ENCODE assay signal across 8 cellular contexts in genomic region chr1:183942933-183943693, GRCh38.
DNase-seq lines count a peak whose midpoint lies in the region; ATAC-seq and TF ChIP-seq lines count a peak whose summit lies in the region.

No MANE protein-coding gene starts in this region.

- intact Hi-C loops in activated CD8-positive, alpha-beta T cell treated with anti-CD3 and anti-CD28 coated beads for 36 hours (cut with micrococcal nuclease): no loop called here
- intact Hi-C loops in right cardiac atrium (cut with DNase I): loop anchor here in 1 of 4 donors (10.0 kb wide), 1 partner anchor 92 kb away; the partner anchor contains the start of gene COLGALT2

- no peak for TF ChIP-seq CTCF in activated CD8-positive, alpha-beta T cell treated with anti-CD3 and anti-CD28 coated beads for 36 hours (IDR thresholded peaks at IDR 0.05)
- peak; percentile 30 for TF ChIP-seq CTCF in SK-N-SH (IDR thresholded peaks at IDR 0.05)

- H4K20me1 ChIP-seq in SK-N-SH (ENCODE audit: insufficient read depth): no peaks in the 10 kb centered on the region

- WGBS in SK-N-SH (ENCODE audit: low lambda C conversion rate): 52% methylated on average over 5 of the region's 5 CpGs
- 60% methylated on average over 5 of the region's 5 CpGs for WGBS in right cardiac atrium

- H3K9me2 ChIP-seq in SK-N-SH: no peaks in the 10 kb centered on the region

- no peaks in the 10 kb centered on the region for H3K4me1 Mint-ChIP-seq in activated CD8-positive, alpha-beta T cell treated with anti-CD3 and anti-CD28 coated beads for 36 hours (ENCODE audit: low read depth)
- peaks cover 5% of the 10 kb centered on the region for H3K4me1 Mint-ChIP-seq in activated CD8-positive, alpha-beta T cell treated with anti-CD3 and anti-CD28 coated beads, Interleukin-2, amount 10 ng/mL, durations not matched to agents 7 days and 5 days (ENCODE audit: low read depth)

- no peak overlapping the region for H3K9ac ChIP-seq in SK-N-SH

- DNase-seq in activated CD8-positive, alpha-beta T cell treated with anti-CD3 and anti-CD28 coated beads for 36 hours: no peak
- no peak for DNase-seq in activated CD8-positive, alpha-beta T cell treated with anti-CD3 and anti-CD28 coated beads, Interleukin-2, amount 10 ng/mL, durations not matched to agents 7 days and 5 days
- peak; percentile 22 for DNase-seq in HT-29 (ENCODE audit: low spot score)
- no peak for DNase-seq in SK-N-SH
- no peak for DNase-seq in right cardiac atrium
- no peak for DNase-seq in 8988T
- DNase-seq in NCI-H1930 (lab: John Stamatoyannopoulos, UW): no peak

- POLR2A ChIA-PET in activated CD8-positive, alpha-beta T cell treated with anti-CD3 and anti-CD28 coated beads for 36 hours (lab: Charles Lee): no interaction called here
- POLR2A ChIA-PET in activated CD8-positive, alpha-beta T cell treated with anti-CD3 and anti-CD28 coated beads, Interleukin-2, amount 10 ng/mL, durations not matched to agents 7 days and 5 days (lab: Charles Lee): no interaction called here
- POLR2A ChIA-PET in SK-N-SH (lab: Yijun Ruan, JAX): no interaction called here

- H3K36me3 Mint-ChIP-seq in activated CD8-positive, alpha-beta T cell treated with anti-CD3 and anti-CD28 coated beads for 36 hours (ENCODE audit: low read depth): no peaks in the 10 kb centered on the region
- no peaks in the 10 kb centered on the region for H3K36me3 Mint-ChIP-seq in activated CD8-positive, alpha-beta T cell treated with anti-CD3 and anti-CD28 coated beads, Interleukin-2, amount 10 ng/mL, durations not matched to agents 7 days and 5 days (ENCODE audit: low read depth)

- H3K27ac Mint-ChIP-seq in activated CD8-positive, alpha-beta T cell treated with anti-CD3 and anti-CD28 coated beads for 36 hours: no peak overlapping the region
- no peak overlapping the region for H3K27ac Mint-ChIP-seq in activated CD8-positive, alpha-beta T cell treated with anti-CD3 and anti-CD28 coated beads, Interleukin-2, amount 10 ng/mL, durations not matched to agents 7 days and 5 days

- H3K4me2 ChIP-seq in SK-N-SH: peak overlapping the region; percentile 5; the same call in 1 of the 2 replicates

- H3F3A ChIP-seq in SK-N-SH (replicated peaks; ENCODE audit: insufficient read depth): peaks cover 4% of the 10 kb centered on the region

- H3K4me3 ChIP-seq in SK-N-SH (ENCODE audit: low read depth in 2 of 2, low read length in 1 of 2) (no peak overlapping the region), right cardiac atrium (ENCODE audit: low read length) (no peak overlapping the region)

- H3K9me3 ChIP-seq in SK-N-SH (no peaks in the 10 kb centered on the region), right cardiac atrium (ENCODE audit: control insufficient read depth, low read length) (no peaks in the 10 kb centered on the region)

- H3K27me3 ChIP-seq in SK-N-SH (ENCODE audit: insufficient read depth) (no peaks in the 10 kb centered on the region), right cardiac atrium (ENCODE audit: control insufficient read depth, insufficient read depth) (no peaks in the 10 kb centered on the region)

- no peak for TF ChIP-seq RAD21 in SK-N-SH (IDR thresholded peaks at IDR 0.05; ENCODE audit: low read length)

- H3K27ac ChIP-seq in SK-N-SH (ENCODE audit: low read depth in 2 of 2, low read length in 1 of 2) (peak overlapping the region; percentile 22 to 50; a peak in 3 of 4 replicates), right cardiac atrium (ENCODE audit: low read length) (peak overlapping the region; percentile 27)

- H3K27me3 Mint-ChIP-seq in activated CD8-positive, alpha-beta T cell treated with anti-CD3 and anti-CD28 coated beads for 36 hours: no peaks in the 10 kb centered on the region
- peaks cover 5% of the 10 kb centered on the region for H3K27me3 Mint-ChIP-seq in activated CD8-positive, alpha-beta T cell treated with anti-CD3 and anti-CD28 coated beads, Interleukin-2, amount 10 ng/mL, durations not matched to agents 7 days and 5 days (ENCODE audit: low read depth)

- H3K4me3 Mint-ChIP-seq in activated CD8-positive, alpha-beta T cell treated with anti-CD3 and anti-CD28 coated beads for 36 hours: no peak overlapping the region
- H3K4me3 Mint-ChIP-seq in activated CD8-positive, alpha-beta T cell treated with anti-CD3 and anti-CD28 coated beads, Interleukin-2, amount 10 ng/mL, durations not matched to agents 7 days and 5 days: no peak overlapping the region

- CTCF ChIA-PET in activated CD8-positive, alpha-beta T cell treated with anti-CD3 and anti-CD28 coated beads for 36 hours (lab: Charles Lee): interaction anchor here (0.9 to 1.2 kb wide), 2 partner anchors 9 to 290 kb away, joined by 3 read pairs; partner anchors contain the start of gene APOBEC4
- CTCF ChIA-PET in activated CD8-positive, alpha-beta T cell treated with anti-CD3 and anti-CD28 coated beads, Interleukin-2, amount 10 ng/mL, durations not matched to agents 7 days and 5 days (lab: Charles Lee): interaction anchor here (1.7 to 1.9 kb wide), 2 partner anchors 12 to 27 kb away, joined by 7 to 8 read pairs; no protein-coding TSS in a partner anchor
- CTCF ChIA-PET in SK-N-SH (lab: Yijun Ruan, JAX): interaction anchor here (1.3 kb wide), 1 partner anchor 14 kb away, joined by 3 read pairs; no protein-coding TSS in a partner anchor

- H3K79me2 ChIP-seq in SK-N-SH (ENCODE audit: insufficient read depth): no peaks in the 10 kb centered on the region

- H3K36me3 ChIP-seq in SK-N-SH (replicated peaks in 1 of 2; ENCODE audit: control insufficient read depth in 1 of 2, insufficient read depth in 2 of 2, low read length in 1 of 2): peaks cover under 1 to 3% of the 10 kb centered on the region in 2 experiments

- ATAC-seq in activated CD8-positive, alpha-beta T cell treated with anti-CD3 and anti-CD28 coated beads for 36 hours: peak; percentile 39
- ATAC-seq in activated CD8-positive, alpha-beta T cell treated with anti-CD3 and anti-CD28 coated beads, Interleukin-2, amount 10 ng/mL, durations not matched to agents 7 days and 5 days: no peak
- ATAC-seq in right cardiac atrium (no peak), HG03342 (IDR thresholded peaks at IDR 0.05; ENCODE audit: unreplicated experiment) (no peak)

- H3K9me3 Mint-ChIP-seq in activated CD8-positive, alpha-beta T cell treated with anti-CD3 and anti-CD28 coated beads for 36 hours: no peaks in the 10 kb centered on the region
- H3K9me3 Mint-ChIP-seq in activated CD8-positive, alpha-beta T cell treated with anti-CD3 and anti-CD28 coated beads, Interleukin-2, amount 10 ng/mL, durations not matched to agents 7 days and 5 days (ENCODE audit: insufficient read depth): no peaks in the 10 kb centered on the region

- peaks cover 3 to 13% of the 10 kb centered on the region in 2 experiments; a peak in 2 of 4 replicates for H3K4me1 ChIP-seq in SK-N-SH (ENCODE audit: control insufficient read depth in 1 of 2, insufficient read depth in 2 of 2, low read depth in 1 of 2, low read length in 1 of 2)
- H3K4me1 ChIP-seq in right cardiac atrium (ENCODE audit: control insufficient read depth, insufficient read depth, low read length): no peaks in the 10 kb centered on the region

- peak overlapping the region; percentile 38; the same call in 1 of the 2 replicates for H2AFZ ChIP-seq in SK-N-SH (ENCODE audit: low read depth)

- TF ChIP-seq EP300 in SK-N-SH (IDR thresholded peaks at IDR 0.05; ENCODE audit: borderline replicate concordance in 1 of 2, low read depth in 1 of 2, low read length in 1 of 2): no peak

TF ChIP-seq in SK-N-SH, 30 proteins besides CTCF, POLR2A, EP300 and RAD21 (continues in another document):
- TF ChIP-seq GATA2 (CRISPR knock-in tag; IDR thresholded peaks at IDR 0.05): no peak
- TF ChIP-seq CHD2 (IDR thresholded peaks at IDR 0.05; ENCODE audit: low read length, partially characterized antibody): no peak
- peak; percentile 88 for TF ChIP-seq USF1 (IDR thresholded peaks at IDR 0.05; ENCODE audit: borderline replicate concordance, low read depth)
- TF ChIP-seq SIN3A (IDR thresholded peaks at IDR 0.05; ENCODE audit: borderline replicate concordance, low read depth, low read length): peak; percentile 19; the same call in 1 of the 2 replicates
- TF ChIP-seq RFX5 (IDR thresholded peaks at IDR 0.05; ENCODE audit: low read length): no peak
- 0 out of 2 replicates have a peak, but pooled peaks have one; percentile 20 for TF ChIP-seq TAF1 (IDR thresholded peaks at IDR 0.05; ENCODE audit: borderline replicate concordance, low read depth, low read length)
- no peak for TF ChIP-seq GABPA (IDR thresholded peaks at IDR 0.05; ENCODE audit: low read depth)
- TF ChIP-seq MAX (IDR thresholded peaks at IDR 0.05; ENCODE audit: low read depth): 0 out of 2 replicates have a peak, but pooled peaks have one; percentile 59
- TF ChIP-seq SMC3 (IDR thresholded peaks at IDR 0.05; ENCODE audit: low read depth, low read length): no peak
- TF ChIP-seq JUND (IDR thresholded peaks at IDR 0.05): peak; percentile 30; the same call in 1 of the 2 replicates
- no peak for TF ChIP-seq POLR2AphosphoS5 (IDR thresholded peaks at IDR 0.05; ENCODE audit: low read depth, low read length)
- TF ChIP-seq TCF12 (IDR thresholded peaks at IDR 0.05): peak; percentile 77
- no peak for TF ChIP-seq IRF3 (IDR thresholded peaks at IDR 0.05; ENCODE audit: low read depth, low read length)
